1 cellular context compared by ENCODE assay signal in the genomic region with DNA sequence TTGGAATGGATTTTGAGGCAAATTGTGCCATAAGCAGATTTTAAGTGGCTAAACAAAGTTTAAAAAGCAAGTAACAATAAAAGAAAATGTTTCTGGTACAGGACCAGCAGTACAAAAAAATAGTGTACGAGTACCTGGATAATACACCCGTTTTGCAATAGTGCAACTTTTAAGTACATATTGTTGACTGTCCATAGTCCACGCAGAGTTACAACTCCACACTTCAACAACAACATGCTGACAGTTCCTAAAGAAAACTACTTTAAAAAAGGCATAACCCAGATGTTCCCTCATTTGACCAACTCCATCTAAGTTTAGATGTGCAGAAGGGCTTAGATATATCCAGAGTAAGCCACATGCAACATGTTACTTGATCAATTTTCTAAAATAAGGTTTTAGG.
TF ChIP-seq lines count a peak whose summit lies in the region.

No MANE protein-coding gene starts in this region.

TF ChIP-seq in HepG2, 621 proteins besides CTCF, POLR2A, EP300 and RAD21 (continued from another document and continues in another):
- TF ChIP-seq FOXP1 (IDR thresholded peaks at IDR 0.05) (peak; percentile 68; the same call in 1 of the 2 replicates), FOXP1 (CRISPR knock-in tag; IDR thresholded peaks at IDR 0.05) (peak; percentile 97), SMAD3 (CRISPR knock-in tag; IDR thresholded peaks at IDR 0.05) (0 out of 2 replicates have a peak, but pooled peaks have one; percentile 28), CENPT (CRISPR knock-in tag; IDR thresholded peaks at IDR 0.05; ENCODE audit: low read depth) (no peak), ZNF850 (CRISPR knock-in tag; conservative IDR thresholded peaks at IDR 0.05) (no peak), RNF2 (conservative IDR thresholded peaks at IDR 0.05; ENCODE audit: low read depth) (no peak), ZMYM2 (CRISPR knock-in tag; IDR thresholded peaks at IDR 0.05) (no peak), ZNF337 (CRISPR knock-in tag; IDR thresholded peaks at IDR 0.05; ENCODE audit: borderline replicate concordance, low read depth) (no peak), HMG20A (CRISPR knock-in tag; IDR thresholded peaks at IDR 0.05; ENCODE audit: borderline replicate concordance) (peak; percentile 74; the same call in 1 of the 2 replicates), MTF2 (CRISPR knock-in tag; IDR thresholded peaks at IDR 0.05; ENCODE audit: borderline replicate concordance) (no peak), BORCS8-MEF2B (CRISPR knock-in tag; IDR thresholded peaks at IDR 0.05) (no peak), FOXA3 (CRISPR knock-in tag; IDR thresholded peaks at IDR 0.05) (peak; percentile 78), NFIC (IDR thresholded peaks at IDR 0.05; ENCODE audit: low read length) (peak; percentile 39; the same call in 1 of the 2 replicates), ZFP36L2 (CRISPR knock-in tag; IDR thresholded peaks at IDR 0.05) (no peak), CHCHD3 (CRISPR knock-in tag; IDR thresholded peaks at IDR 0.05) (no peak), SMARCC2 (IDR thresholded peaks at IDR 0.05) (no peak)
- TF ChIP-seq, protein P1, sequence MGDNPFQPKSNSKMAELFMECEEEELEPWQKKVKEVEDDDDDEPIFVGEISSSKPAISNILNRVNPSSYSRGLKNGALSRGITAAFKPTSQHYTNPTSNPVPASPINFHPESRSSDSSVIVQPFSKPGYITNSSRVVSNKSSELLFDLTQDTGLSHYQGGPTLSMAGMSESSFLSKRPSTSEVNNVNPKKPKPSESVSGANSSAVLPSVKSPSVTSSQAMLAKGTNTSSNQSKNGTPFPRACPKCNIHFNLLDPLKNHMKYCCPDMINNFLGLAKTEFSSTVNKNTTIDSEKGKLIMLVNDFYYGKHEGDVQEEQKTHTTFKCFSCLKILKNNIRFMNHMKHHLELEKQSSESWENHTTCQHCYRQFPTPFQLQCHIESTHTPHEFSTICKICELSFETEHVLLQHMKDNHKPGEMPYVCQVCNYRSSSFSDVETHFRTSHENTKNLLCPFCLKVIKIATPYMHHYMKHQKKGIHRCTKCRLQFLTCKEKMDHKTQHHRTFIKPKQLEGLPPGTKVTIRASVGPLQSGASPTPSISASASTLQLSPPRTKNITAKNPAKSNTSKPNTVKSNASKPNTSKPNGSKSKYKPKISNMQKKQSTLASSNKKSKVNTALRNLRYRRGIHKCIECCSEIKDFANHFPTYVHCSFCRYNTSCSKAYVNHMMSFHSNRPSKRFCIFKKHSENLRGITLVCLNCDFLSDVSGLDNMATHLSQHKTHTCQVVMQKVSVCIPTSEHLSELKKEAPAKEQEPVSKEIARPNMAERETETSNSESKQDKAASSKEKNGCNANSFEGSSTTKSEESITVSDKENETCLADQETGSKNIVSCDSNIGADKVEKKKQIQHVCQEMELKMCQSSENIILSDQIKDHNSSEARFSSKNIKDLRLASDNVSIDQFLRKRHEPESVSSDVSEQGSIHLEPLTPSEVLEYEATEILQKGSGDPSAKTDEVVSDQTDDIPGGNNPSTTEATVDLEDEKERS (CRISPR knock-in tag; IDR thresholded peaks at IDR 0.05), result no peak
- TF ChIP-seq, protein P2, sequence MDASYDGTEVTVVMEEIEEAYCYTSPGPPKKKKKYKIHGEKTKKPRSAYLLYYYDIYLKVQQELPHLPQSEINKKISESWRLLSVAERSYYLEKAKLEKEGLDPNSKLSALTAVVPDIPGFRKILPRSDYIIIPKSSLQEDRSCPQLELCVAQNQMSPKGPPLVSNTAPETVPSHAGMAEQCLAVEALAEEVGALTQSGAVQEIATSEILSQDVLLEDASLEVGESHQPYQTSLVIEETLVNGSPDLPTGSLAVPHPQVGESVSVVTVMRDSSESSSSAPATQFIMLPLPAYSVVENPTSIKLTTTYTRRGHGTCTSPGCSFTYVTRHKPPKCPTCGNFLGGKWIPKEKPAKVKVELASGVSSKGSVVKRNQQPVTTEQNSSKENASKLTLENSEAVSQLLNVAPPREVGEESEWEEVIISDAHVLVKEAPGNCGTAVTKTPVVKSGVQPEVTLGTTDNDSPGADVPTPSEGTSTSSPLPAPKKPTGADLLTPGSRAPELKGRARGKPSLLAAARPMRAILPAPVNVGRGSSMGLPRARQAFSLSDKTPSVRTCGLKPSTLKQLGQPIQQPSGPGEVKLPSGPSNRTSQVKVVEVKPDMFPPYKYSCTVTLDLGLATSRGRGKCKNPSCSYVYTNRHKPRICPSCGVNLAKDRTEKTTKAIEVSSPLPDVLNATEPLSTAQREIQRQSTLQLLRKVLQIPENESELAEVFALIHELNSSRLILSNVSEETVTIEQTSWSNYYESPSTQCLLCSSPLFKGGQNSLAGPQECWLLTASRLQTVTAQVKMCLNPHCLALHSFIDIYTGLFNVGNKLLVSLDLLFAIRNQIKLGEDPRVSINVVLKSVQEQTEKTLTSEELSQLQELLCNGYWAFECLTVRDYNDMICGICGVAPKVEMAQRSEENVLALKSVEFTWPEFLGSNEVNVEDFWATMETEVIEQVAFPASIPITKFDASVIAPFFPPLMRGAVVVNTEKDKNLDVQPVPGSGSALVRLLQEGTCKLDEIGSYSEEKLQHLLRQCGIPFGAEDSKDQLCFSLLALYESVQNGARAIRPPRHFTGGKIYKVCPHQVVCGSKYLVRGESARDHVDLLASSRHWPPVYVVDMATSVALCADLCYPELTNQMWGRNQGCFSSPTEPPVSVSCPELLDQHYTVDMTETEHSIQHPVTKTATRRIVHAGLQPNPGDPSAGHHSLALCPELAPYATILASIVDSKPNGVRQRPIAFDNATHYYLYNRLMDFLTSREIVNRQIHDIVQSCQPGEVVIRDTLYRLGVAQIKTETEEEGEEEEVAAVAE (CRISPR knock-in tag; IDR thresholded peaks at IDR 0.05; ENCODE audit: borderline replicate concordance), result no peak
- TF ChIP-seq, protein P3, sequence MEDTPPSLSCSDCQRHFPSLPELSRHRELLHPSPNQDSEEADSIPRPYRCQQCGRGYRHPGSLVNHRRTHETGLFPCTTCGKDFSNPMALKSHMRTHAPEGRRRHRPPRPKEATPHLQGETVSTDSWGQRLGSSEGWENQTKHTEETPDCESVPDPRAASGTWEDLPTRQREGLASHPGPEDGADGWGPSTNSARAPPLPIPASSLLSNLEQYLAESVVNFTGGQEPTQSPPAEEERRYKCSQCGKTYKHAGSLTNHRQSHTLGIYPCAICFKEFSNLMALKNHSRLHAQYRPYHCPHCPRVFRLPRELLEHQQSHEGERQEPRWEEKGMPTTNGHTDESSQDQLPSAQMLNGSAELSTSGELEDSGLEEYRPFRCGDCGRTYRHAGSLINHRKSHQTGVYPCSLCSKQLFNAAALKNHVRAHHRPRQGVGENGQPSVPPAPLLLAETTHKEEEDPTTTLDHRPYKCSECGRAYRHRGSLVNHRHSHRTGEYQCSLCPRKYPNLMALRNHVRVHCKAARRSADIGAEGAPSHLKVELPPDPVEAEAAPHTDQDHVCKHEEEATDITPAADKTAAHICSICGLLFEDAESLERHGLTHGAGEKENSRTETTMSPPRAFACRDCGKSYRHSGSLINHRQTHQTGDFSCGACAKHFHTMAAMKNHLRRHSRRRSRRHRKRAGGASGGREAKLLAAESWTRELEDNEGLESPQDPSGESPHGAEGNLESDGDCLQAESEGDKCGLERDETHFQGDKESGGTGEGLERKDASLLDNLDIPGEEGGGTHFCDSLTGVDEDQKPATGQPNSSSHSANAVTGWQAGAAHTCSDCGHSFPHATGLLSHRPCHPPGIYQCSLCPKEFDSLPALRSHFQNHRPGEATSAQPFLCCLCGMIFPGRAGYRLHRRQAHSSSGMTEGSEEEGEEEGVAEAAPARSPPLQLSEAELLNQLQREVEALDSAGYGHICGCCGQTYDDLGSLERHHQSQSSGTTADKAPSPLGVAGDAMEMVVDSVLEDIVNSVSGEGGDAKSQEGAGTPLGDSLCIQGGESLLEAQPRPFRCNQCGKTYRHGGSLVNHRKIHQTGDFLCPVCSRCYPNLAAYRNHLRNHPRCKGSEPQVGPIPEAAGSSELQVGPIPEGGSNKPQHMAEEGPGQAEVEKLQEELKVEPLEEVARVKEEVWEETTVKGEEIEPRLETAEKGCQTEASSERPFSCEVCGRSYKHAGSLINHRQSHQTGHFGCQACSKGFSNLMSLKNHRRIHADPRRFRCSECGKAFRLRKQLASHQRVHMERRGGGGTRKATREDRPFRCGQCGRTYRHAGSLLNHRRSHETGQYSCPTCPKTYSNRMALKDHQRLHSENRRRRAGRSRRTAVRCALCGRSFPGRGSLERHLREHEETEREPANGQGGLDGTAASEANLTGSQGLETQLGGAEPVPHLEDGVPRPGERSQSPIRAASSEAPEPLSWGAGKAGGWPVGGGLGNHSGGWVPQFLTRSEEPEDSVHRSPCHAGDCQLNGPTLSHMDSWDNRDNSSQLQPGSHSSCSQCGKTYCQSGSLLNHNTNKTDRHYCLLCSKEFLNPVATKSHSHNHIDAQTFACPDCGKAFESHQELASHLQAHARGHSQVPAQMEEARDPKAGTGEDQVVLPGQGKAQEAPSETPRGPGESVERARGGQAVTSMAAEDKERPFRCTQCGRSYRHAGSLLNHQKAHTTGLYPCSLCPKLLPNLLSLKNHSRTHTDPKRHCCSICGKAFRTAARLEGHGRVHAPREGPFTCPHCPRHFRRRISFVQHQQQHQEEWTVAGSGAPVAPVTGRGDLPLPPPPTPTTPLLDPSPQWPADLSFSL (CRISPR knock-in tag; IDR thresholded peaks at IDR 0.05), result peak; percentile 85; the same call in 1 of the 2 replicates
- TF ChIP-seq, protein P4, sequence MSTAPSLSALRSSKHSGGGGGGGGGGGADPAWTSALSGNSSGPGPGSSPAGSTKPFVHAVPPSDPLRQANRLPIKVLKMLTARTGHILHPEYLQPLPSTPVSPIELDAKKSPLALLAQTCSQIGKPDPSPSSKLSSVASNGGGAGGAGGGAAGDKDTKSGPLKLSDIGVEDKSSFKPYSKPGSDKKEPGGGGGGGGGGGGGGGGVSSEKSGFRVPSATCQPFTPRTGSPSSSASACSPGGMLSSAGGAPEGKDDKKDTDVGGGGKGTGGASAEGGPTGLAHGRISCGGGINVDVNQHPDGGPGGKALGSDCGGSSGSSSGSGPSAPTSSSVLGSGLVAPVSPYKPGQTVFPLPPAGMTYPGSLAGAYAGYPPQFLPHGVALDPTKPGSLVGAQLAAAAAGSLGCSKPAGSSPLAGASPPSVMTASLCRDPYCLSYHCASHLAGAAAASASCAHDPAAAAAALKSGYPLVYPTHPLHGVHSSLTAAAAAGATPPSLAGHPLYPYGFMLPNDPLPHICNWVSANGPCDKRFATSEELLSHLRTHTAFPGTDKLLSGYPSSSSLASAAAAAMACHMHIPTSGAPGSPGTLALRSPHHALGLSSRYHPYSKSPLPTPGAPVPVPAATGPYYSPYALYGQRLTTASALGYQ (CRISPR knock-in tag; IDR thresholded peaks at IDR 0.05), result no peak
- TF ChIP-seq, protein P5, sequence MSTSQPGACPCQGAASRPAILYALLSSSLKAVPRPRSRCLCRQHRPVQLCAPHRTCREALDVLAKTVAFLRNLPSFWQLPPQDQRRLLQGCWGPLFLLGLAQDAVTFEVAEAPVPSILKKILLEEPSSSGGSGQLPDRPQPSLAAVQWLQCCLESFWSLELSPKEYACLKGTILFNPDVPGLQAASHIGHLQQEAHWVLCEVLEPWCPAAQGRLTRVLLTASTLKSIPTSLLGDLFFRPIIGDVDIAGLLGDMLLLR (CRISPR knock-in tag; IDR thresholded peaks at IDR 0.05), result no peak
- TF ChIP-seq, protein P6, sequence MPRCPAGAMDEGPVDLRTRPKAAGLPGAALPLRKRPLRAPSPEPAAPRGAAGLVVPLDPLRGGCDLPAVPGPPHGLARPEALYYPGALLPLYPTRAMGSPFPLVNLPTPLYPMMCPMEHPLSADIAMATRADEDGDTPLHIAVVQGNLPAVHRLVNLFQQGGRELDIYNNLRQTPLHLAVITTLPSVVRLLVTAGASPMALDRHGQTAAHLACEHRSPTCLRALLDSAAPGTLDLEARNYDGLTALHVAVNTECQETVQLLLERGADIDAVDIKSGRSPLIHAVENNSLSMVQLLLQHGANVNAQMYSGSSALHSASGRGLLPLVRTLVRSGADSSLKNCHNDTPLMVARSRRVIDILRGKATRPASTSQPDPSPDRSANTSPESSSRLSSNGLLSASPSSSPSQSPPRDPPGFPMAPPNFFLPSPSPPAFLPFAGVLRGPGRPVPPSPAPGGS (CRISPR knock-in tag; IDR thresholded peaks at IDR 0.05), result no peak
- TF ChIP-seq, protein P7, sequence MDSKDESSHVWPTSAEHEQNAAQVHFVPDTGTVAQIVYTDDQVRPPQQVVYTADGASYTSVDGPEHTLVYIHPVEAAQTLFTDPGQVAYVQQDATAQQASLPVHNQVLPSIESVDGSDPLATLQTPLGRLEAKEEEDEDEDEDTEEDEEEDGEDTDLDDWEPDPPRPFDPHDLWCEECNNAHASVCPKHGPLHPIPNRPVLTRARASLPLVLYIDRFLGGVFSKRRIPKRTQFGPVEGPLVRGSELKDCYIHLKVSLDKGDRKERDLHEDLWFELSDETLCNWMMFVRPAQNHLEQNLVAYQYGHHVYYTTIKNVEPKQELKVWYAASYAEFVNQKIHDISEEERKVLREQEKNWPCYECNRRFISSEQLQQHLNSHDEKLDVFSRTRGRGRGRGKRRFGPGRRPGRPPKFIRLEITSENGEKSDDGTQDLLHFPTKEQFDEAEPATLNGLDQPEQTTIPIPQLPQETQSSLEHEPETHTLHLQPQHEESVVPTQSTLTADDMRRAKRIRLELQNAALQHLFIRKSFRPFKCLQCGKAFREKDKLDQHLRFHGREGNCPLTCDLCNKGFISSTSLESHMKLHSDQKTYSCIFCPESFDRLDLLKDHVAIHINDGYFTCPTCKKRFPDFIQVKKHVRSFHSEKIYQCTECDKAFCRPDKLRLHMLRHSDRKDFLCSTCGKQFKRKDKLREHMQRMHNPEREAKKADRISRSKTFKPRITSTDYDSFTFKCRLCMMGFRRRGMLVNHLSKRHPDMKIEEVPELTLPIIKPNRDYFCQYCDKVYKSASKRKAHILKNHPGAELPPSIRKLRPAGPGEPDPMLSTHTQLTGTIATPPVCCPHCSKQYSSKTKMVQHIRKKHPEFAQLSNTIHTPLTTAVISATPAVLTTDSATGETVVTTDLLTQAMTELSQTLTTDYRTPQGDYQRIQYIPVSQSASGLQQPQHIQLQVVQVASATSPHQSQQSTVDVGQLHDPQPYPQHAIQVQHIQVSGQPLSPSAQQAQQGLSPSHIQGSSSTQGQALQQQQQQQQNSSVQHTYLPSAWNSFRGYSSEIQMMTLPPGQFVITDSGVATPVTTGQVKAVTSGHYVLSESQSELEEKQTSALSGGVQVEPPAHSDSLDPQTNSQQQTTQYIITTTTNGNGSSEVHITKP (CRISPR knock-in tag; IDR thresholded peaks at IDR 0.05; ENCODE audit: low read depth), result no peak
- TF ChIP-seq, protein P8, sequence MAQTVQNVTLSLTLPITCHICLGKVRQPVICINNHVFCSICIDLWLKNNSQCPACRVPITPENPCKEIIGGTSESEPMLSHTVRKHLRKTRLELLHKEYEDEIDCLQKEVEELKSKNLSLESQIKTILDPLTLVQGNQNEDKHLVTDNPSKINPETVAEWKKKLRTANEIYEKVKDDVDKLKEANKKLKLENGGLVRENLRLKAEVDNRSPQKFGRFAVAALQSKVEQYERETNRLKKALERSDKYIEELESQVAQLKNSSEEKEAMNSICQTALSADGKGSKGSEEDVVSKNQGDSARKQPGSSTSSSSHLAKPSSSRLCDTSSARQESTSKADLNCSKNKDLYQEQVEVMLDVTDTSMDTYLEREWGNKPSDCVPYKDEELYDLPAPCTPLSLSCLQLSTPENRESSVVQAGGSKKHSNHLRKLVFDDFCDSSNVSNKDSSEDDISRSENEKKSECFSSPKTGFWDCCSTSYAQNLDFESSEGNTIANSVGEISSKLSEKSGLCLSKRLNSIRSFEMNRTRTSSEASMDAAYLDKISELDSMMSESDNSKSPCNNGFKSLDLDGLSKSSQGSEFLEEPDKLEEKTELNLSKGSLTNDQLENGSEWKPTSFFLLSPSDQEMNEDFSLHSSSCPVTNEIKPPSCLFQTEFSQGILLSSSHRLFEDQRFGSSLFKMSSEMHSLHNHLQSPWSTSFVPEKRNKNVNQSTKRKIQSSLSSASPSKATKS (CRISPR knock-in tag; IDR thresholded peaks at IDR 0.05), result no peak
- TF ChIP-seq, protein P9, sequence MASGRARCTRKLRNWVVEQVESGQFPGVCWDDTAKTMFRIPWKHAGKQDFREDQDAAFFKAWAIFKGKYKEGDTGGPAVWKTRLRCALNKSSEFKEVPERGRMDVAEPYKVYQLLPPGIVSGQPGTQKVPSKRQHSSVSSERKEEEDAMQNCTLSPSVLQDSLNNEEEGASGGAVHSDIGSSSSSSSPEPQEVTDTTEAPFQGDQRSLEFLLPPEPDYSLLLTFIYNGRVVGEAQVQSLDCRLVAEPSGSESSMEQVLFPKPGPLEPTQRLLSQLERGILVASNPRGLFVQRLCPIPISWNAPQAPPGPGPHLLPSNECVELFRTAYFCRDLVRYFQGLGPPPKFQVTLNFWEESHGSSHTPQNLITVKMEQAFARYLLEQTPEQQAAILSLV (CRISPR knock-in tag; IDR thresholded peaks at IDR 0.05; ENCODE audit: borderline replicate concordance), result no peak
